In the genomic region with DNA sequence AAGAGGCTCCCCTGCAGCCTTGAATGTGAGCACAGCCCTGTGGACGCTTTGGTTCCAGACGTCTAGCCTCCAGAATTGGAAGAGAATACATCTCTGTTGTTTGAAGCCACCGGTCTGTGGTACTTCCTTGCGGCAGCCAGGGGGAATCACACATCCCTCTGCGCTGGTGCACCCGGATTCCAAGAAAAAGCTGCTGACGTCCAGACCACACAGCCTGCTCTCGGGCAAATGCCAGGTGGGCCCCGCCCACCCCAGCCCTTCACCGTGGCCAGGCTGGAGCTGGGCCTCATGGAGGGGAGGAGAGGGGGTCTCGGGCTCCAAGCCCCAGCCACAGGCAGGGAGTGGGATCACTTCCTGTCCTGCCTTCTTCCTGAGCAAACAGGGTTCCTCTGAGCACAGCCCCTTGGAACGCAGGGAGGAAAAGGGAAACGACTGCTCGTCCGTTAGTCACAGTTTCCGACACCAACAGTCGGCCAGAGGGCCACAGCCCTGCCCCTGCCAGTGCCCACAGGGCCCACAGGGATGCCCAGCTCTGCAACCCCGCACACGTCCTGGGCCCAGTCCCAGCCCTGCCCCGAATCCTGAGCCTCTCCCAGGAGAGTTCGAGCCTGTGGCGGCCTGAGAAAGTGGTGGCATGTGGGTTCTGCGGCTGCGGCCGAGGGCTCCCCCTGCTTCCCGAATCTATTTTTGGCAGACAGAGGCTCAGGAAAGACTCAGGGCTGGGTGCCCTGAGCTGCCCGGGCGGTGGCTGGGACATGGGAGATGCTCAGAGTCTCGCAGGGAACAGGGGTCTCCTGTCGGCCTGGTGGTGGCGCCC, we compare ENCODE assay signal across 2 cellular contexts.
TF ChIP-seq lines count a peak whose summit lies in the region.

No MANE protein-coding gene starts in this region.

TF ChIP-seq in K562, 482 proteins besides CTCF, POLR2A, EP300 and RAD21:
- TF ChIP-seq POLR2G (IDR thresholded peaks at IDR 0.05; ENCODE audit: low read depth, low read length): 0 out of 2 replicates have a peak, but pooled peaks have one; percentile 20
- no peak for TF ChIP-seq GTF2F1 (IDR thresholded peaks at IDR 0.05; ENCODE audit: low read depth, low read length)
- TF ChIP-seq PHF8 (IDR thresholded peaks at IDR 0.05; ENCODE audit: borderline replicate concordance, low read length): no peak
- no peak for TF ChIP-seq ESRRB (CRISPR knock-in tag; IDR thresholded peaks at IDR 0.05; ENCODE audit: borderline replicate concordance)
- TF ChIP-seq SLC30A9 (CRISPR knock-in tag; IDR thresholded peaks at IDR 0.05): no peak
- TF ChIP-seq CBFA2T3 (IDR thresholded peaks at IDR 0.05): no peak
- no peak for TF ChIP-seq ZNF133 (CRISPR knock-in tag; IDR thresholded peaks at IDR 0.05)
- TF ChIP-seq PHB (CRISPR knock-in tag; IDR thresholded peaks at IDR 0.05): no peak

TF ChIP-seq in WTC11, 78 proteins besides CTCF, POLR2A, EP300 and RAD21 (continued from another document):
- TF ChIP-seq NFATC4 (CRISPR knock-in tag; IDR thresholded peaks at IDR 0.05): no peak
- TF ChIP-seq, protein P1, sequence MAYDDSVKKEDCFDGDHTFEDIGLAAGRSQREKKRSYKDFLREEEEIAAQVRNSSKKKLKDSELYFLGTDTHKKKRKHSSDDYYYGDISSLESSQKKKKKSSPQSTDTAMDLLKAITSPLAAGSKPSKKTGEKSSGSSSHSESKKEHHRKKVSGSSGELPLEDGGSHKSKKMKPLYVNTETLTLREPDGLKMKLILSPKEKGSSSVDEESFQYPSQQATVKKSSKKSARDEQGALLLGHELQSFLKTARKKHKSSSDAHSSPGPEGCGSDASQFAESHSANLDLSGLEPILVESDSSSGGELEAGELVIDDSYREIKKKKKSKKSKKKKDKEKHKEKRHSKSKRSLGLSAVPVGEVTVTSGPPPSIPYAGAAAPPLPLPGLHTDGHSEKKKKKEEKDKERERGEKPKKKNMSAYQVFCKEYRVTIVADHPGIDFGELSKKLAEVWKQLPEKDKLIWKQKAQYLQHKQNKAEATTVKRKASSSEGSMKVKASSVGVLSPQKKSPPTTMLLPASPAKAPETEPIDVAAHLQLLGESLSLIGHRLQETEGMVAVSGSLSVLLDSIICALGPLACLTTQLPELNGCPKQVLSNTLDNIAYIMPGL (CRISPR knock-in tag; IDR thresholded peaks at IDR 0.05): no peak
- no peak for TF ChIP-seq JUN (CRISPR knock-in tag; IDR thresholded peaks at IDR 0.05)
- TF ChIP-seq ZNF263 (CRISPR knock-in tag; IDR thresholded peaks at IDR 0.05; ENCODE audit: low read depth): no peak
